ENCODE assay signal across 2 cellular contexts in the genomic region with DNA sequence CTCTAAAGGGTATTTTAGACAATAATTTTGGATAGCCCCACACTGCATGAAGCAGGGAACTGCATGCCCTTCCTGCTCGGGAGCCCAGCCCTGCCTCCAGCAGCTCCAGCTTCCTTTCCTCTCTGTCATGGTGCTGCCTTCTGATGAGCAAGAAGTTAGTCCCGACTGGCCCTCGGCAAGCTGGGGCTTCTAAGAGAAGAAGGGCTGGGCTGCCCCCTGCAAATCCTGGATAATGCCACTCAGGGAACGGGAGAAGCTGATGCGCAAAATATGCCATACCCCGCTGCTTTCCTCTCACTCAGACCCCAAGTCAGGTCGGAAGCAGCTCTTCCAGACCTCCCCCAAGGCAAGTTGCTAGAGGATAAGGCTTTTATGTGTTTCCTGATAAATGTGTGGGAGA.
TF ChIP-seq lines count a peak whose summit lies in the region.

No MANE protein-coding gene starts in this region.

TF ChIP-seq in liver, 16 proteins besides CTCF, POLR2A, EP300 and RAD21 (continued from another document):
- TF ChIP-seq, protein P1, sequence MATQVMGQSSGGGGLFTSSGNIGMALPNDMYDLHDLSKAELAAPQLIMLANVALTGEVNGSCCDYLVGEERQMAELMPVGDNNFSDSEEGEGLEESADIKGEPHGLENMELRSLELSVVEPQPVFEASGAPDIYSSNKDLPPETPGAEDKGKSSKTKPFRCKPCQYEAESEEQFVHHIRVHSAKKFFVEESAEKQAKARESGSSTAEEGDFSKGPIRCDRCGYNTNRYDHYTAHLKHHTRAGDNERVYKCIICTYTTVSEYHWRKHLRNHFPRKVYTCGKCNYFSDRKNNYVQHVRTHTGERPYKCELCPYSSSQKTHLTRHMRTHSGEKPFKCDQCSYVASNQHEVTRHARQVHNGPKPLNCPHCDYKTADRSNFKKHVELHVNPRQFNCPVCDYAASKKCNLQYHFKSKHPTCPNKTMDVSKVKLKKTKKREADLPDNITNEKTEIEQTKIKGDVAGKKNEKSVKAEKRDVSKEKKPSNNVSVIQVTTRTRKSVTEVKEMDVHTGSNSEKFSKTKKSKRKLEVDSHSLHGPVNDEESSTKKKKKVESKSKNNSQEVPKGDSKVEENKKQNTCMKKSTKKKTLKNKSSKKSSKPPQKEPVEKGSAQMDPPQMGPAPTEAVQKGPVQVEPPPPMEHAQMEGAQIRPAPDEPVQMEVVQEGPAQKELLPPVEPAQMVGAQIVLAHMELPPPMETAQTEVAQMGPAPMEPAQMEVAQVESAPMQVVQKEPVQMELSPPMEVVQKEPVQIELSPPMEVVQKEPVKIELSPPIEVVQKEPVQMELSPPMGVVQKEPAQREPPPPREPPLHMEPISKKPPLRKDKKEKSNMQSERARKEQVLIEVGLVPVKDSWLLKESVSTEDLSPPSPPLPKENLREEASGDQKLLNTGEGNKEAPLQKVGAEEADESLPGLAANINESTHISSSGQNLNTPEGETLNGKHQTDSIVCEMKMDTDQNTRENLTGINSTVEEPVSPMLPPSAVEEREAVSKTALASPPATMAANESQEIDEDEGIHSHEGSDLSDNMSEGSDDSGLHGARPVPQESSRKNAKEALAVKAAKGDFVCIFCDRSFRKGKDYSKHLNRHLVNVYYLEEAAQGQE (IDR thresholded peaks at IDR 0.05), result no peak
- TF ChIP-seq FOXA2 (IDR thresholded peaks at IDR 0.05) (no peak), HNF4A (conservative IDR thresholded peaks at IDR 0.05) (no peak), HNF4G (IDR thresholded peaks at IDR 0.05) (no peak), TAF1 (conservative IDR thresholded peaks at IDR 0.05) (no peak), RXRA (IDR thresholded peaks at IDR 0.05) (no peak), JUND (IDR thresholded peaks at IDR 0.05) (no peak), FOXA1 (IDR thresholded peaks at IDR 0.05) (no peak), EGR1 (IDR thresholded peaks at IDR 0.05; ENCODE audit: low read depth in 2 of 2) (no peak), NR2F2 (IDR thresholded peaks at IDR 0.05) (no peak), GABPA (IDR thresholded peaks at IDR 0.05 in 1 of 2, conservative IDR thresholded peaks at IDR 0.05 in 1 of 2) (no peak)
- TF ChIP-seq, protein P2, sequence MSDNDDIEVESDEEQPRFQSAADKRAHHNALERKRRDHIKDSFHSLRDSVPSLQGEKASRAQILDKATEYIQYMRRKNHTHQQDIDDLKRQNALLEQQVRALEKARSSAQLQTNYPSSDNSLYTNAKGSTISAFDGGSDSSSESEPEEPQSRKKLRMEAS (IDR thresholded peaks at IDR 0.05), result no peak
- TF ChIP-seq, protein P3, sequence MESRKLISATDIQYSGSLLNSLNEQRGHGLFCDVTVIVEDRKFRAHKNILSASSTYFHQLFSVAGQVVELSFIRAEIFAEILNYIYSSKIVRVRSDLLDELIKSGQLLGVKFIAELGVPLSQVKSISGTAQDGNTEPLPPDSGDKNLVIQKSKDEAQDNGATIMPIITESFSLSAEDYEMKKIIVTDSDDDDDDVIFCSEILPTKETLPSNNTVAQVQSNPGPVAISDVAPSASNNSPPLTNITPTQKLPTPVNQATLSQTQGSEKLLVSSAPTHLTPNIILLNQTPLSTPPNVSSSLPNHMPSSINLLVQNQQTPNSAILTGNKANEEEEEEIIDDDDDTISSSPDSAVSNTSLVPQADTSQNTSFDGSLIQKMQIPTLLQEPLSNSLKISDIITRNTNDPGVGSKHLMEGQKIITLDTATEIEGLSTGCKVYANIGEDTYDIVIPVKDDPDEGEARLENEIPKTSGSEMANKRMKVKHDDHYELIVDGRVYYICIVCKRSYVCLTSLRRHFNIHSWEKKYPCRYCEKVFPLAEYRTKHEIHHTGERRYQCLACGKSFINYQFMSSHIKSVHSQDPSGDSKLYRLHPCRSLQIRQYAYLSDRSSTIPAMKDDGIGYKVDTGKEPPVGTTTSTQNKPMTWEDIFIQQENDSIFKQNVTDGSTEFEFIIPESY (IDR thresholded peaks at IDR 0.05), result no peak
- TF ChIP-seq, protein P4, sequence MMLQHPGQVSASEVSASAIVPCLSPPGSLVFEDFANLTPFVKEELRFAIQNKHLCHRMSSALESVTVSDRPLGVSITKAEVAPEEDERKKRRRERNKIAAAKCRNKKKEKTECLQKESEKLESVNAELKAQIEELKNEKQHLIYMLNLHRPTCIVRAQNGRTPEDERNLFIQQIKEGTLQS (IDR thresholded peaks at IDR 0.05), result no peak
TF ChIP-seq in liver: peak in this region for 0.

TF ChIP-seq in HepG2, 621 proteins besides CTCF, POLR2A, EP300 and RAD21 (continued from another document):
- TF ChIP-seq, protein P5, sequence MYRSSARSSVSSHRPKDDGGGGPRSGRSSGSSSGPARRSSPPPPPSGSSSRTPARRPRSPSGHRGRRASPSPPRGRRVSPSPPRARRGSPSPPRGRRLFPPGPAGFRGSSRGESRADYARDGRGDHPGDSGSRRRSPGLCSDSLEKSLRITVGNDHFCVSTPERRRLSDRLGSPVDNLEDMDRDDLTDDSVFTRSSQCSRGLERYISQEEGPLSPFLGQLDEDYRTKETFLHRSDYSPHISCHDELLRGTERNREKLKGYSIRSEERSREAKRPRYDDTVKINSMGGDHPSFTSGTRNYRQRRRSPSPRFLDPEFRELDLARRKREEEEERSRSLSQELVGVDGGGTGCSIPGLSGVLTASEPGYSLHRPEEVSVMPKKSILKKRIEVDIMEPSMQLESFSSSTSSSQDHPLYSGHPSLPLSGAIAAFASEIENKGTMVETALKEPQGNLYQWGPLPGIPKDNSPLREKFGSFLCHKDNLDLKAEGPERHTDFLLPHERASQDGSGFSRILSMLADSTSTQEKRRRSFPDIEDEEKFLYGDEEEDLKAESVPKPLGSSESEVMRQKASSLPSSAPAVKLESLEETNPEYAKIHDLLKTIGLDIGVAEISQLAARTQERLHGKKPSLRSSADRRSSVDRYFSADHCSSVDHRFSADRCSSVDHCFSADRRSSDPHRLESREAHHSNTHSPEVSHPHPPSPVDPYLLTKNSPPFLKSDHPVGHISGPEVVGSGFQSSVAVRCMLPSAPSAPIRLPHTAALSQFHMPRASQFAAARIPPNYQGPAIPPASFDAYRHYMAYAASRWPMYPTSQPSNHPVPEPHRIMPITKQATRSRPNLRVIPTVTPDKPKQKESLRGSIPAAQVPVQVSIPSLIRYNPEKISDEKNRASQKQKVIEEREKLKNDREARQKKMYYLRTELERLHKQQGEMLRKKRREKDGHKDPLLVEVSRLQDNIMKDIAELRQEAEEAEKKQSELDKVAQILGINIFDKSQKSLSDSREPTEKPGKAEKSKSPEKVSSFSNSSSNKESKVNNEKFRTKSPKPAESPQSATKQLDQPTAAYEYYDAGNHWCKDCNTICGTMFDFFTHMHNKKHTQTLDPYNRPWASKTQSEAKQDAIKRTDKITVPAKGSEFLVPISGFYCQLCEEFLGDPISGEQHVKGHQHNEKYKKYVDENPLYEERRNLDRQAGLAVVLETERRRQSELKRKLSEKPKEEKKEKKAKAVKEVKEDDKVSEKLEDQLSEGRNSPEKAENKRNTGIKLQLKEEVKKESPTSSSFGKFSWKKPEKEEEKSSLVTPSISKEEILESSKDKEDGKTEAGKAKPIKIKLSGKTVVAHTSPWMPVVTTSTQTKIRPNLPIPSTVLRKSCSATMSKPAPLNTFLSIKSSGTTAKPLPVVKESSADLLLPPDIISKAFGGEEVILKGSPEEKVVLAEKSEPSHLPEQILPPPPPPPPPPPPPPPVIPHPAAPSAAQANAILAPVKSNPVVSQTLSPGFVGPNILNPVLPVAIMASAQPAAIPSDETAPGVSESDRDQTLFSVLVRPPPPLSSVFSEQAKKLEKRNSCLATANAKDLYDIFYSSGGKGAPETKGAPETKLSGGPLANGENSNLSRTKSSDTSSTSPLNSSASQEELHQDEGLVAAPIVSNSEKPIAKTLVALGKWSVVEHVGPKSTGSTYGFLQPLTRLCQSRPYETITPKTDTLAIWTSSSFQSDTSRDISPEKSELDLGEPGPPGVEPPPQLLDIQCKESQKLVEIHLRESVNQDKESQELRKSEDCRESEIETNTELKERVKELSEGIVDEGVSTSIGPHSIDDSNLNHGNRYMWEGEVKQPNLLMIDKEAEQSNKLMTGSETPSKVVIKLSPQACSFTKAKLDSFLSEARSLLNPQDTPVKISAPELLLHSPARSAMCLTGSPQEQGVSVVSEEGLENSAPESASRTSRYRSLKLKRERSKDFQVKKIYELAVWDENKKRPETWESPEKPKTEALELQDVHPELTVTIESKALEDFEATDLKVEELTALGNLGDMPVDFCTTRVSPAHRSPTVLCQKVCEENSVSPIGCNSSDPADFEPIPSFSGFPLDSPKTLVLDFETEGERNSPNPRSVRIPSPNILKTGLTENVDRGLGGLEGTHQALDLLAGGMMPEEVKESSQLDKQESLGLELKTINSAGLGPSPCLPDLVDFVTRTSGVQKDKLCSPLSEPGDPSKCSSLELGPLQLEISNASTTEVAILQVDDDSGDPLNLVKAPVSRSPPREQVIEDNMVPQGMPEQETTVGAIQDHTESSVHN (CRISPR knock-in tag; IDR thresholded peaks at IDR 0.05), result no peak
- TF ChIP-seq, protein P6, sequence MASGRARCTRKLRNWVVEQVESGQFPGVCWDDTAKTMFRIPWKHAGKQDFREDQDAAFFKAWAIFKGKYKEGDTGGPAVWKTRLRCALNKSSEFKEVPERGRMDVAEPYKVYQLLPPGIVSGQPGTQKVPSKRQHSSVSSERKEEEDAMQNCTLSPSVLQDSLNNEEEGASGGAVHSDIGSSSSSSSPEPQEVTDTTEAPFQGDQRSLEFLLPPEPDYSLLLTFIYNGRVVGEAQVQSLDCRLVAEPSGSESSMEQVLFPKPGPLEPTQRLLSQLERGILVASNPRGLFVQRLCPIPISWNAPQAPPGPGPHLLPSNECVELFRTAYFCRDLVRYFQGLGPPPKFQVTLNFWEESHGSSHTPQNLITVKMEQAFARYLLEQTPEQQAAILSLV (CRISPR knock-in tag; IDR thresholded peaks at IDR 0.05; ENCODE audit: borderline replicate concordance), result no peak
- no peak for TF ChIP-seq MBNL3 (CRISPR knock-in tag; conservative IDR thresholded peaks at IDR 0.05)
- TF ChIP-seq, protein P7, sequence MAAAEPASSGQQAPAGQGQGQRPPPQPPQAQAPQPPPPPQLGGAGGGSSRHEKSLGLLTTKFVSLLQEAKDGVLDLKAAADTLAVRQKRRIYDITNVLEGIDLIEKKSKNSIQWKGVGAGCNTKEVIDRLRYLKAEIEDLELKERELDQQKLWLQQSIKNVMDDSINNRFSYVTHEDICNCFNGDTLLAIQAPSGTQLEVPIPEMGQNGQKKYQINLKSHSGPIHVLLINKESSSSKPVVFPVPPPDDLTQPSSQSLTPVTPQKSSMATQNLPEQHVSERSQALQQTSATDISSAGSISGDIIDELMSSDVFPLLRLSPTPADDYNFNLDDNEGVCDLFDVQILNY (CRISPR knock-in tag; conservative IDR thresholded peaks at IDR 0.05), result no peak
- no peak for TF ChIP-seq ZNF260 (CRISPR knock-in tag; IDR thresholded peaks at IDR 0.05; ENCODE audit: borderline replicate concordance, low read depth)
- no peak for TF ChIP-seq NFKBIZ (CRISPR knock-in tag; IDR thresholded peaks at IDR 0.05)
TF ChIP-seq in HepG2: peak in this region for 0.
